ENCODE assay signal across 10 cellular contexts in the genomic region with DNA sequence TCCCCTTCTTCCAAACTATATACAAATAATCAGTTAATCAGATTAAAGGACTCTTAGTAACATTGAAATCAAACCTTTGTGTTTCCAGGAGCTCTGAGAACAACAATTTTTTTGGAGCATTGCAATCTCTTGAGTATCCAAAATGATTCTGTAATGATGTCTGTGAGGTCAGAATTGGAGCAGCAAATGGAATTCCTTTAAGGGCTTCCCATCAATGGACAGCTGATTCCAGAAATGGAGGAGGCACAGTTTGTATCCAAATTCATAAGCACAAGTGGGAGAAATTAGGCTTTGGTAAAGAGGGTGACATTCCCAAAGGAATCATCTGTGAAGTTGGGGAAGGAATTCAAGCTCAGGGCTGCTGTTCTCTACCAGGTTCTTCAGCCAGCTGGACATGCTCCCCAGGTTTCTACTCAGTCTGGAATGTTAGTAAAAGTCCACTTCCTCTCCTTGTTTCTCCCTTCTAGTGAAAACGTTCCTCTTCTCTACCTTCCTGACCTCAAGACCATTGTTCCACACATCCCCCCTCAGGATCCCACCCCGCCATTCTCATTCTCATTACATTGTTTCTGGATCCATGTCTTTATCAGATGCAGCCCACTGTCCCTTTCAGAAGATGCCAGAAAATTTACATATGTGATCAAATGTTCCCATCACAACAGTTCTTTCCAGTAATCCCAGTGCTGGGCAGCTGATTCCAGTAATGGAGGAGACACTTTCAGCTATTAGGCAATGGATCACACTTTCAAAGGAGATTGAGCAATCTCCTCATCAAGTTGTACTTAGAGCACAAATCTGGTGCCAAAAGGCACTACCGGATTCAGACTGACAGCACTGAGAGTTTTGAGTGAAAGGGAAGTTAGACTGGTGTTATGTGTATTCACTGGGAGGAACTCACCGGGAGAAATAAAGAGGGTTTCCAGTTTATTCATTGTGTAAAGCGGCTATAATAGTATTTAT.
DNase-seq lines count a peak whose midpoint lies in the region; ATAC-seq and TF ChIP-seq lines count a peak whose summit lies in the region.
"Had no signal": no experiment of that assay in that cellular context is flagged by ENCODE, and none has a peak within 500 bp of the region (broad histone marks: within the 10 kb centered on the region; RNA-seq: fewer than 3 reads in every experiment).

No MANE protein-coding gene starts in this region.

- H3K27ac ChIP-seq in adipose tissue (ENCODE audit: low read depth, low read length): peak overlapping the region; percentile 81
- H3K27ac ChIP-seq in heart right ventricle: peak overlapping the region in 7 of 10 donors; percentile 26 to 80 (median 65)

- intact Hi-C loops in heart right ventricle (cut with DNase I): loop anchor here in 1 of 10 donors (5.0 to 10.0 kb wide), 2 partner anchors 167 to 1036 kb away; partner anchors contain the start of gene BCL6

- H3K4me1 ChIP-seq in heart right ventricle: peaks cover 0 to 70% (median 35%) of the 10 kb centered on the region in 9 donors

- DNase-seq in CD1c-positive myeloid dendritic cell (ENCODE audit: extremely low spot score) (peak; percentile 81), heart right ventricle (no peak), retinal pigment epithelial cell (ENCODE audit: low read depth) (peak; percentile 32), NCI-H2227 (lab: John Stamatoyannopoulos, UW; ENCODE audit: unreplicated experiment) (no peak), NCI-H2227 treated with DMSO at 0.1 percent for 48 hours (lab: John Stamatoyannopoulos, UW) (no peak)
- DNase-seq: NCI-H524 treated with DMSO at 0.1 percent for 48 hours, T-helper 2 cell had no signal

- no peak overlapping the region for H3K4me3 ChIP-seq in heart right ventricle
- no peak overlapping the region for H3K4me3 ChIP-seq in retinal pigment epithelial cell (ENCODE audit: low read length)

- WGBS in adipose tissue, 3 donors: 46 to 79% (median 48%) methylated on average over 5 of the region's 5 CpGs
- WGBS in heart right ventricle, 2 donors: 70 to 72% methylated on average over 5 of the region's 5 CpGs

- no peaks in the 10 kb centered on the region for H3K27me3 ChIP-seq in heart right ventricle

- TF ChIP-seq CTCF in heart right ventricle (IDR thresholded peaks at IDR 0.05) (no peak), retinal pigment epithelial cell (conservative IDR thresholded peaks at IDR 0.05; ENCODE audit: low read depth, low read length) (no peak)

- H3K36me3 ChIP-seq in heart right ventricle: no peaks in the 10 kb centered on the region

- ATAC-seq in heart right ventricle (peak; percentile 38 to 87 (median 72)), HG03196 (IDR thresholded peaks at IDR 0.05; ENCODE audit: unreplicated experiment) (no peak), HG03469 (IDR thresholded peaks at IDR 0.05; ENCODE audit: unreplicated experiment) (no peak)

- H3K9me3 ChIP-seq in heart right ventricle: no peaks in the 10 kb centered on the region

Comparison
In these comparisons a context has a peak if more than half of its experiments do, and no peak if none do; other contexts are left out.
1. DNase-seq: peak in CD1c-positive myeloid dendritic cell (single experiment) and retinal pigment epithelial cell (single experiment); none in heart right ventricle (0 of 2), NCI-H2227 (single experiment) and NCI-H2227 treated with DMSO at 0.1 percent for 48 hours (single experiment).
2. ATAC-seq: peak in heart right ventricle (8 of 8); none in HG03196 (single experiment) and HG03469 (single experiment).